8 cellular contexts compared by ENCODE assay signal in genomic region chr2:152715854-152716428, GRCh38. TPM values are rescaled to one million over a fixed set of nuclear protein-coding genes. Genes with fewer than 3 reads are reported as not detected.
DNase-seq lines count a peak whose midpoint lies in the region; ATAC-seq and TF ChIP-seq lines count a peak whose summit lies in the region.

No MANE protein-coding gene starts in this region.

- peaks cover 17 to 44% of the 10 kb centered on the region in 2 donors for H3K36me3 Mint-ChIP-seq in activated T-cell treated with anti-CD3 and anti-CD28 coated beads, Interleukin-2, amount 50 U/mL, for 72 hours (ENCODE audit: insufficient read depth in 2 of 2)

- peak in 3 of 9 donors; percentile 19 to 27 (median 22) for TF ChIP-seq CTCF in heart right ventricle (IDR thresholded peaks at IDR 0.05)

- peak overlapping the region; percentile 60 to 97 (median 88) for H3K4me3 ChIP-seq in heart right ventricle
- H3K4me3 ChIP-seq in MG63: peak overlapping the region; percentile 93
- peak overlapping the region; percentile 68 to 96 for H3K4me3 ChIP-seq in stomach smooth muscle (ENCODE audit: low read length in 2 of 2)

- peak overlapping the region; percentile 88 for H3K27ac Mint-ChIP-seq in activated T-cell treated with anti-CD3 and anti-CD28 coated beads, Interleukin-2, amount 50 U/mL, for 72 hours

- H3K27ac ChIP-seq in heart right ventricle (peak overlapping the region in 1 of 10 donors; percentile 98), stomach smooth muscle (ENCODE audit: low read length) (no peak overlapping the region)

- H3K9ac ChIP-seq in stomach smooth muscle (ENCODE audit: low read length in 2 of 2): no peak overlapping the region

- peaks cover 0 to 52% (median 9%) of the 10 kb centered on the region in 9 donors for H3K36me3 ChIP-seq in heart right ventricle
- H3K36me3 ChIP-seq in MG63: peaks cover 44% of the 10 kb centered on the region
- H3K36me3 ChIP-seq in stomach smooth muscle (ENCODE audit: control insufficient read depth in 2 of 2, insufficient read depth in 2 of 2, low read length in 2 of 2): peaks cover 0 to 6% of the 10 kb centered on the region in 2 donors

- ATAC-seq in heart right ventricle (no peak), left cardiac atrium (no peak), GM18519 (IDR thresholded peaks at IDR 0.05; ENCODE audit: low FRiP score, unreplicated experiment) (no peak)
- no peak for ATAC-seq in activated T-cell treated with anti-CD3 and anti-CD28 coated beads, Interleukin-2, amount 50 U/mL, for 72 hours (replicated peaks in 1 of 2)

- no peaks in the 10 kb centered on the region for H3K27me3 ChIP-seq in heart right ventricle
- H3K27me3 ChIP-seq in MG63: no peaks in the 10 kb centered on the region
- H3K27me3 ChIP-seq in stomach smooth muscle (ENCODE audit: control insufficient read depth in 1 of 2, insufficient read depth in 2 of 2, low read length in 2 of 2): no peaks in the 10 kb centered on the region

- peak overlapping the region; percentile 88 to 100 for H3K4me3 Mint-ChIP-seq in activated T-cell treated with anti-CD3 and anti-CD28 coated beads, Interleukin-2, amount 50 U/mL, for 72 hours

- H3K27me3 Mint-ChIP-seq in activated T-cell treated with anti-CD3 and anti-CD28 coated beads, Interleukin-2, amount 50 U/mL, for 72 hours (ENCODE audit: low read depth): no peaks in the 10 kb centered on the region

- DNase-seq in heart right ventricle: no peak
- no peak for DNase-seq in left cardiac atrium
- DNase-seq in MG63: peak; percentile 44
- peak; percentile 12 to 35 for DNase-seq in activated T-cell treated with anti-CD3 and anti-CD28 coated beads, Interleukin-2, amount 50 U/mL, for 72 hours
- DNase-seq in iPS-NIHi11 (ENCODE audit: low spot score): peak; percentile 59
- DNase-seq in NCI-H187 (lab: John Stamatoyannopoulos, UW): no peak

- intact Hi-C loops in heart right ventricle (cut with DNase I): loop anchor here in 2 of 10 donors (5.0 kb wide), 1 partner anchor 539 kb away; the partner anchor contains the start of gene STAM2 (in 2 of the 2)
- intact Hi-C loops in left cardiac atrium (cut with DNase I): no loop called here

- H3K4me1 ChIP-seq in heart right ventricle (peaks cover 0 to 48% (median 37%) of the 10 kb centered on the region in 9 donors), stomach smooth muscle (ENCODE audit: control insufficient read depth, insufficient read depth, low read length) (peaks cover 7% of the 10 kb centered on the region)

- WGBS in heart right ventricle, 2 donors: 26 to 28% methylated on average over 8 of the region's 8 CpGs

- peaks cover 64% of the 10 kb centered on the region for H3K4me1 Mint-ChIP-seq in activated T-cell treated with anti-CD3 and anti-CD28 coated beads, Interleukin-2, amount 50 U/mL, for 72 hours (ENCODE audit: low read depth)

- H3K9me3 Mint-ChIP-seq in activated T-cell treated with anti-CD3 and anti-CD28 coated beads, Interleukin-2, amount 50 U/mL, for 72 hours: no peaks in the 10 kb centered on the region

- H3K9me3 ChIP-seq in heart right ventricle (no peaks in the 10 kb centered on the region), MG63 (no peaks in the 10 kb centered on the region), stomach smooth muscle (ENCODE audit: control insufficient read depth in 2 of 2, low read length in 2 of 2) (no peaks in the 10 kb centered on the region)

RNA-seq across cellular contexts. Expression of gene PRPF40A, which starts 1.3 kb away (rescaled TPM):
- total RNA-seq in heart right ventricle (10 to 100 TPM; 29.3 to 51.8 (median 34.0) TPM), left cardiac atrium (10 to 100 TPM; 36.7 to 51.1 TPM)
- 10 to 100 TPM; 13.3 to 18.9 TPM for polyA plus RNA-seq in heart right ventricle
- 145 and 165 TPM in 2 replicates for total RNA-seq in MG63 (2014; rRNA removed; shearing (Covaris generic); ENCODE audit: low replicate concordance)
- total RNA-seq in activated T-cell treated with anti-CD3 and anti-CD28 coated beads, Interleukin-2, amount 50 U/mL, for 72 hours: 100 to 1,000 TPM; 122 to 127 TPM

RNA-seq across cellular contexts. Expression of gene ARL6IP6, which starts 2.5 kb away (rescaled TPM):
- total RNA-seq in heart right ventricle (1 to 10 TPM; 4.8 to 8.1 (median 6.8) TPM), left cardiac atrium (1 to 10 TPM; 8.6 to 8.9 TPM)
- polyA plus RNA-seq in heart right ventricle: 1 to 10 TPM; 4.1 to 7.3 TPM
- total RNA-seq in MG63 (2014; rRNA removed; shearing (Covaris generic); ENCODE audit: low replicate concordance): 29.5 and 37.4 TPM in 2 replicates
- 10 to 100 TPM; 30.6 to 41.5 TPM for total RNA-seq in activated T-cell treated with anti-CD3 and anti-CD28 coated beads, Interleukin-2, amount 50 U/mL, for 72 hours

Comparison
In these comparisons a context has a peak if more than half of its experiments do, and no peak if none do; other contexts are left out.
1. DNase-seq: peak in MG63 (single experiment), activated T-cell treated with anti-CD3 and anti-CD28 coated beads, Interleukin-2, amount 50 U/mL, for 72 hours (2 of 2) and iPS-NIHi11 (single experiment); none in heart right ventricle (0 of 2), left cardiac atrium (single experiment) and NCI-H187 (0 of 2).
2. Peak in every context shown above with its lines, with median percentiles within 50 percentile points of each other: H3K4me3 ChIP-seq.